ENCODE assay signal across 9 cellular contexts in the genomic region with DNA sequence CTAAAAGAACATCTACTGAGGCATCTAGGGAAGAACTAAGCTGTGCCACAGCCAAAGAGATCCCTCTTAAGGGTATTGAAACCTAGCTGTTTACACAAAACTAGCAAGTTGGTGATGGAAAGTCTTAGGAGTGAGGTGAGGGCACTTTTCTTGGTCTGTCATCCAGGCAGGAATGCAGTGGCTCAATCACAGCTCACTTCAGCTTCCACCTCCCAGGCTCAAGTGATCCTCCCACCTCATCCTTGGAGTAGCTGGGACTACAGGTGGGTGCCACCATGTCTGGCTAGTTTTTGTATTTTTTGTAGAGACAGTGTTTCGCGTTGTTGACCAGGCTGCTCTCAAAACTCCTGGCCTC.
DNase-seq lines count a peak whose midpoint lies in the region; TF ChIP-seq lines count a peak whose summit lies in the region.
"Had no signal": no experiment of that assay in that cellular context is flagged by ENCODE, and none has a peak within 500 bp of the region (broad histone marks: within the 10 kb centered on the region; RNA-seq: fewer than 3 reads in every experiment).

No MANE protein-coding gene starts in this region.

- peaks cover 3% of the 10 kb centered on the region; the same call in 1 of the 2 replicates for H3K27me3 ChIP-seq in KMS-11 (ENCODE audit: insufficient read depth, low read depth)

- 0 out of 2 replicates have a peak, but pooled peaks cover 4% of the 10 kb centered on the region for H3K79me2 ChIP-seq in KMS-11 (ENCODE audit: insufficient read depth, low read depth)

- H3K9me3 Mint-ChIP-seq in nephron progenitor cell = no peaks in the 10 kb centered on the region

- TF ChIP-seq CTCF in AG10803 (conservative IDR thresholded peaks at IDR 0.05; ENCODE audit: low read length) (no peak), KMS-11 (conservative IDR thresholded peaks at IDR 0.05; ENCODE audit: low read depth, low read length) (no peak), coronary artery (IDR thresholded peaks at IDR 0.05) (no peak), nephron progenitor cell (IDR thresholded peaks at IDR 0.05) (no peak)

- H3K27me3 Mint-ChIP-seq in nephron progenitor cell (ENCODE audit: low read depth, poor library complexity) = no peaks in the 10 kb centered on the region

- DNase-seq in AG10803 (ENCODE audit: low read depth) (no peak), coronary artery (ENCODE audit: low spot score) (no peak), nephron progenitor cell (no peak), NOMO-1 treated with DMSO at 0.1 percent for 48 hours (lab: John Stamatoyannopoulos, UW; ENCODE audit: unreplicated experiment) (no peak), HPDE6-E6E7 (ENCODE audit: extremely low spot score) (no peak), DMS53 treated with DMSO at 0.1 percent for 48 hours (lab: John Stamatoyannopoulos, UW; ENCODE audit: unreplicated experiment) (no peak)
- DNase-seq in effector CD4-positive, alpha-beta T cell = no peak
- DNase-seq: stimulated activated CD4-positive, alpha-beta T cell treated with anti-CD3 and anti-CD28 coated beads, Interleukin-15, amount 100 ng/mL, for 24 hours had no signal

- peaks cover 35% of the 10 kb centered on the region for H3K4me1 ChIP-seq in KMS-11 (ENCODE audit: low read depth, poor library complexity, severe bottlenecking)

- no peak overlapping the region for H3K9ac ChIP-seq in KMS-11

- H3K4me3 Mint-ChIP-seq in nephron progenitor cell = peak overlapping the region; percentile 97

- H3K4me1 Mint-ChIP-seq in nephron progenitor cell = peaks cover 82% of the 10 kb centered on the region

- H3K27ac ChIP-seq in KMS-11 (no peak overlapping the region), coronary artery (peak overlapping the region; percentile 96 to 98)

- peak overlapping the region; percentile 97 for H3K27ac Mint-ChIP-seq in nephron progenitor cell

- H4K20me1 ChIP-seq in KMS-11 (ENCODE audit: insufficient read depth) = no peaks in the 10 kb centered on the region

- peaks cover 48% of the 10 kb centered on the region for H3K36me3 Mint-ChIP-seq in nephron progenitor cell (ENCODE audit: low read depth)

- H2AFZ ChIP-seq in KMS-11 (ENCODE audit: low read depth) = no peak overlapping the region

- no peaks in the 10 kb centered on the region for H3K36me3 ChIP-seq in KMS-11 (ENCODE audit: insufficient read depth)

- H3K4me3 ChIP-seq in AG10803 (ENCODE audit: low read length) = peak overlapping the region; percentile 82
- no peak overlapping the region for H3K4me3 ChIP-seq in KMS-11 (IDR thresholded peaks at IDR 0.05; ENCODE audit: insufficient read depth, low read depth, low read length)
- H3K4me3 ChIP-seq in coronary artery = peak overlapping the region; percentile 86

- peak overlapping the region; percentile 79; the same call in 1 of the 2 replicates for H3K4me2 ChIP-seq in KMS-11
